In the genomic region with DNA sequence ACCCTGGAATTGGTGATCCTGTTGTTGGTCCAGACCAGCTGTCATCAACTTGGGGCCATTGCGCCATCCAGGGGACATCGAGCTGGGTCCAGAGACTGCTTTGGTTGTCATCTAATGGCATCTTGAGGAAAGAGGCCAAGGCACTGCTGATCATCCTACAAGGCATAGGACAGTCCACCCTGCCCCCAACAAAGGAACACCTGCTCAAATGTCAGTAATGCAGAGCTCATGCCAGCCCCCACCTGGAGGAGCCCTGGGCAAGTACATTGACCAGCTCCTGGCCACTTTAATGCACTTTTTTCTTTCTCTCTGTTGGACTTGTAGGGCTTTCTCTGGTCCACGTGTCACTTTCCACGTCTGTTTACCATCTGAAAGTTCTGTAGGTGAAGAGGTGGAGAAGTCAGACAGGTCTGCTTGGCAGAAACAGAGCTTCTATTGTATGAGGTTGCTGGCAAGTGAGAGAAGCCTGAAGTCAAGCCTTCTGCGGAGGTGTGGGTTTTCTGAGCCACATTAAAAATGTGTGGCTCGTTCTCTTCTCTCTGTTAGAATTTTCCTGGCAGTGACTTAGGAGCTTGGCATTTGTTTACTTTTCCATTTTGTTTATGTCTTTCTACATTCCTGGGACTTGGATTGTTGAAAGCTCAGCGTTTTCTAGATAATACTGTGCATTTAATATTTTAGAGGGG, we compare ENCODE assay signal across 11 cellular contexts.
A peak's percentile ranks its signal among the peaks of the same experiment; 100 is the strongest.
DNase-seq lines count a peak whose midpoint lies in the region; ATAC-seq and TF ChIP-seq lines count a peak whose summit lies in the region.
"Had no signal": no experiment of that assay in that cellular context is flagged by ENCODE, and none has a peak within 500 bp of the region (broad histone marks: within the 10 kb centered on the region; RNA-seq: fewer than 3 reads in every experiment).

No MANE protein-coding gene starts in this region.

- BruUV-seq in mammary epithelial cell (replicated peaks; lab: Mats Ljungman, UMichigan), result no TSS peak

- H3K79me2 ChIP-seq in mammary epithelial cell (ENCODE audit: insufficient read depth, low read length), result no peaks in the 10 kb centered on the region

- H3K9ac ChIP-seq in mammary epithelial cell (ENCODE audit: insufficient read depth, low read length), result no peak overlapping the region

- no peaks in the 10 kb centered on the region for H4K20me1 ChIP-seq in mammary epithelial cell (ENCODE audit: insufficient read depth, low read length)

- in situ Hi-C loops in mammary epithelial cell (cut with MboI; ENCODE audit: low sequenced_read_pairs in 2 of 2), result no loop called here

- peak; percentile 39 for ATAC-seq in upper lobe of right lung
- no peak for ATAC-seq in GM21737 (IDR thresholded peaks at IDR 0.05; ENCODE audit: unreplicated experiment)
- ATAC-seq: T-helper 17 cell had no signal

- peak; percentile 45 for DNase-seq in NCI-H2107 treated with DMSO at 0.1 percent for 48 hours (lab: John Stamatoyannopoulos, UW; ENCODE audit: unreplicated experiment)
- DNase-seq in NCI-H2107 (lab: John Stamatoyannopoulos, UW), result no peak
- DNase-seq in mammary epithelial cell, result peak; percentile 74
- peak; percentile 35 for DNase-seq in medulla oblongata (ENCODE audit: extremely low spot score)
- no peak for DNase-seq in upper lobe of right lung
- DNase-seq in cardiac septum (ENCODE audit: low spot score), result no peak
- DNase-seq in Ammon's horn (ENCODE audit: low spot score), result no peak
- DNase-seq: left ventricle myocardium inferior, NCI-H1930, T-helper 17 cell had no signal

- H2AFZ ChIP-seq in mammary epithelial cell (ENCODE audit: low read depth, low read length), result peak overlapping the region; percentile 13

- no peaks in the 10 kb centered on the region for H3K27me3 ChIP-seq in mammary epithelial cell (ENCODE audit: insufficient read depth, low read length)
- H3K27me3 ChIP-seq in upper lobe of right lung, result no peaks in the 10 kb centered on the region

- WGBS in mammary epithelial cell (ENCODE audit: low coverage, missing lambda C conversion rate), result 22% methylated on average over 7 of the region's 7 CpGs

- H3K4me3 ChIP-seq in mammary epithelial cell (replicated peaks in 1 of 3; ENCODE audit: insufficient read depth in 1 of 3, low read depth in 2 of 3, low read length in 3 of 3) (no peak overlapping the region), upper lobe of right lung (peak overlapping the region; percentile 7)
- H3K4me3 ChIP-seq: left ventricle myocardium inferior had no signal

- TF ChIP-seq CTCF in mammary epithelial cell (conservative IDR thresholded peaks at IDR 0.05 in 1 of 2, IDR thresholded peaks at IDR 0.05 in 1 of 2; ENCODE audit: extremely low read depth in 1 of 2, insufficient read depth in 1 of 2, low read depth in 1 of 2, low read length in 2 of 2) (no peak), upper lobe of right lung (IDR thresholded peaks at IDR 0.05) (no peak)

- no peaks in the 10 kb centered on the region for H3K36me3 ChIP-seq in mammary epithelial cell (ENCODE audit: insufficient read depth, low read length)
- no peaks in the 10 kb centered on the region for H3K36me3 ChIP-seq in upper lobe of right lung
- H3K36me3 ChIP-seq: left ventricle myocardium inferior had no signal

- intact Hi-C loops in mammary epithelial cell (cut with micrococcal nuclease) (no loop called here), upper lobe of right lung (cut with DNase I) (no loop called here), cardiac septum (cut with DNase I) (no loop called here)

- CTCF ChIA-PET in mammary epithelial cell (lab: Charles Lee; ENCODE audit: low non-redundant PET), result interaction anchor here (0.5 kb wide), 1 partner anchor 147 kb away, joined by 4 read pairs; no protein-coding TSS in a partner anchor

- no peak overlapping the region for H3K27ac ChIP-seq in mammary epithelial cell (ENCODE audit: insufficient read depth, low read depth, low read length)
- peak overlapping the region; percentile 37 for H3K27ac ChIP-seq in upper lobe of right lung
- H3K27ac ChIP-seq: left ventricle myocardium inferior had no signal

- H3K9me3 ChIP-seq in mammary epithelial cell (replicated peaks; ENCODE audit: insufficient read depth, low read length) (no peaks in the 10 kb centered on the region), upper lobe of right lung (no peaks in the 10 kb centered on the region)
- H3K9me3 ChIP-seq: left ventricle myocardium inferior had no signal

- peak overlapping the region; percentile 34 for H3K4me2 ChIP-seq in mammary epithelial cell (ENCODE audit: insufficient read depth, low read depth, low read length)

- H3K4me1 ChIP-seq in mammary epithelial cell (ENCODE audit: insufficient read depth, low read length) (peaks cover 5% of the 10 kb centered on the region), upper lobe of right lung (peaks cover 41% of the 10 kb centered on the region)

- dilution Hi-C loops in mammary epithelial cell (cut with HindIII; ENCODE audit: low sequenced_read_pairs), result no loop called here

Comparison
In these comparisons a context has a peak if more than half of its experiments do, and no peak if none do; other contexts are left out.
1. DNase-seq: peak in NCI-H2107 treated with DMSO at 0.1 percent for 48 hours (single experiment), mammary epithelial cell (single experiment) and medulla oblongata (single experiment); none in NCI-H2107 (single experiment), upper lobe of right lung (single experiment), cardiac septum (single experiment) and Ammon's horn (single experiment).